In genomic region chr11:20934521-20934920, GRCh38 we compare ENCODE assay signal across 20 cellular contexts.
DNase-seq lines count a peak whose midpoint lies in the region; ATAC-seq and TF ChIP-seq lines count a peak whose summit lies in the region.
"Had no signal": no experiment of that assay in that cellular context is flagged by ENCODE, and none has a peak within 500 bp of the region (broad histone marks: within the 10 kb centered on the region; RNA-seq: fewer than 3 reads in every experiment).

No MANE protein-coding gene starts in this region.

- H3K27me3 ChIP-seq in right atrium auricular region, result no peaks in the 10 kb centered on the region
- H3K27me3 ChIP-seq: BLaER1 had no signal

- H3K36me3 ChIP-seq in right atrium auricular region, result no peaks in the 10 kb centered on the region
- H3K36me3 ChIP-seq: BLaER1, HAP-1 had no signal

- no peaks in the 10 kb centered on the region for H3K4me1 ChIP-seq in right atrium auricular region
- H3K4me1 ChIP-seq: BLaER1, Caco-2, HAP-1 had no signal

- DNase-seq in G401 (ENCODE audit: low spot score) (peak; percentile 93), NCI-H1694 treated with DMSO at 0.1 percent for 48 hours (lab: John Stamatoyannopoulos, UW) (peak; percentile 43), NCI-H524 treated with DMSO at 0.1 percent for 48 hours (lab: John Stamatoyannopoulos, UW) (peak; percentile 72), cerebellum (ENCODE audit: low spot score) (peak; percentile 68), left lobe of liver (ENCODE audit: low spot score) (no peak), Right ventricle myocardium superior (no peak), right atrium auricular region (ENCODE audit: low spot score) (no peak)
- DNase-seq: Caco-2; CD4-positive, CD25-positive, alpha-beta regulatory T cell; CD8-positive, alpha-beta T cell; DMS153; DND-41; GDM1; GOT3; HFFc6 had no signal

- ATAC-seq in left lobe of liver (no peak), HG03025 (IDR thresholded peaks at IDR 0.05; ENCODE audit: low FRiP score, unreplicated experiment) (no peak), Right ventricle myocardium superior (ENCODE audit: poor library complexity) (no peak)
- ATAC-seq: CD8-positive, alpha-beta T cell; GM12878 had no signal

- no peak overlapping the region for H3K4me3 ChIP-seq in right atrium auricular region
- H3K4me3 ChIP-seq: BLaER1, GM12878, HAP-1 had no signal

- H3K27ac ChIP-seq in right atrium auricular region, result no peak overlapping the region
- H3K27ac ChIP-seq: BLaER1, C4-2B had no signal

- TF ChIP-seq CTCF in right atrium auricular region (IDR thresholded peaks at IDR 0.05), result no peak

- in situ Hi-C loops in G401 (cut with HindIII; ENCODE audit: low sequenced_read_pairs), result no loop called here

- intact Hi-C loops in Right ventricle myocardium superior (cut with DNase I), result no loop called here

- H3K9me3 ChIP-seq in right atrium auricular region, result no peaks in the 10 kb centered on the region
- H3K9me3 ChIP-seq: BLaER1, Caco-2, HAP-1 had no signal

Comparison
In these comparisons a context has a peak if more than half of its experiments do, and no peak if none do; other contexts are left out.
1. DNase-seq: peak in G401 (single experiment), NCI-H1694 treated with DMSO at 0.1 percent for 48 hours (single experiment), NCI-H524 treated with DMSO at 0.1 percent for 48 hours (single experiment) and cerebellum (single experiment); none in left lobe of liver (single experiment), Right ventricle myocardium superior (single experiment) and right atrium auricular region (single experiment).